Comparison of ENCODE assay signal across 10 cellular contexts in the genomic region with DNA sequence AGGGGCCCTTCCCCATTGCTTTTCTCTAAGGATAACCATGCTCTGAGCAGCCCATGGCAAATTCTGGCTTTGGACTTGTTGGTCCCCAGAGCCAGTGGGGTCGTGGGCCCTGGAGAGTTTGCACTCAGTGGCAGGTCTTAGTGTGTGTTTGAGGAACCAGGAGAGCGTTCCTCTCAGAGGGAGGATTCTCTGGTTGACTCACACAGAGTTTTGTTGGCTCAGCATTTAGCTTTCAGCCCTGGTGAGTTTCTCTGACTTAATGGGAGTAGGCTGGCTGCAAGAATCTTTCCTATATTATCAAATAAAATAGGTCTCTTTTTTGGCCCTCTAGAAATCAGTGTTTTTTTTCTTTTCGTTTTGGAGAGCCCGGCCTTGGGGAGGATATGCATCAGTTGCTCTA. TPM values are rescaled to one million over a fixed set of nuclear protein-coding genes. Genes with fewer than 3 reads are reported as not detected.
A peak's percentile ranks its signal among the peaks of the same experiment; 100 is the strongest.
DNase-seq lines count a peak whose midpoint lies in the region; ATAC-seq and TF ChIP-seq lines count a peak whose summit lies in the region.
"Had no signal": no experiment of that assay in that cellular context is flagged by ENCODE, and none has a peak within 500 bp of the region (broad histone marks: within the 10 kb centered on the region; RNA-seq: fewer than 3 reads in every experiment).

No MANE protein-coding gene starts in this region.

- peak in 2 of 8 donors; percentile 7 to 23 for ATAC-seq in heart right ventricle
- ATAC-seq in Right ventricle myocardium inferior: no peak
- ATAC-seq in HG03354 (IDR thresholded peaks at IDR 0.05; ENCODE audit: poor library complexity, severe bottlenecking, unreplicated experiment): no peak

- no peaks in the 10 kb centered on the region for H3K4me1 Mint-ChIP-seq in activated CD4-positive, alpha-beta memory T cell treated with anti-CD3 and anti-CD28 coated beads for 36 hours (ENCODE audit: low read depth)

- no peak overlapping the region for H3K4me3 ChIP-seq in heart right ventricle
- H3K4me3 ChIP-seq in OCI-LY3 (ENCODE audit: low read length): peak overlapping the region; percentile 73
- H3K4me3 ChIP-seq in transverse colon: peak overlapping the region in 1 of 4 donors; percentile 31

- WGBS in heart right ventricle, 2 donors: 69 to 74% methylated on average over 4 of the region's 4 CpGs
- WGBS in transverse colon (ENCODE audit: low coverage in 1 of 2), 2 donors: 32 to 52% methylated on average over 2 to 4 of the region's 4 CpGs

- peaks cover 0 to 9% (median 0%) of the 10 kb centered on the region in 11 donors for H3K9me3 ChIP-seq in heart right ventricle
- no peaks in the 10 kb centered on the region for H3K9me3 ChIP-seq in OCI-LY3 (ENCODE audit: insufficient read depth, low read length)
- no peaks in the 10 kb centered on the region for H3K9me3 ChIP-seq in transverse colon
- H3K9me3 ChIP-seq: BE2C had no signal

- H3K4me2 ChIP-seq in OCI-LY3 (ENCODE audit: low read length): peak overlapping the region; percentile 96

- no peaks in the 10 kb centered on the region for H3K36me3 Mint-ChIP-seq in activated CD4-positive, alpha-beta memory T cell treated with anti-CD3 and anti-CD28 coated beads for 36 hours

- H3K27me3 ChIP-seq in heart right ventricle: no peaks in the 10 kb centered on the region
- no peaks in the 10 kb centered on the region for H3K27me3 ChIP-seq in OCI-LY3 (ENCODE audit: low read depth, low read length)
- no peaks in the 10 kb centered on the region for H3K27me3 ChIP-seq in transverse colon
- H3K27me3 ChIP-seq: BE2C had no signal

- H3K36me3 ChIP-seq in heart right ventricle (no peaks in the 10 kb centered on the region), OCI-LY3 (replicated peaks; ENCODE audit: low read depth, low read length) (peaks cover 4% of the 10 kb centered on the region), transverse colon (no peaks in the 10 kb centered on the region)
- H3K36me3 ChIP-seq: BE2C had no signal

- no peak overlapping the region for H2AFZ ChIP-seq in OCI-LY3 (ENCODE audit: low read depth, low read length)

- peaks cover 2% of the 10 kb centered on the region for H3K9me3 Mint-ChIP-seq in activated CD4-positive, alpha-beta memory T cell treated with anti-CD3 and anti-CD28 coated beads for 36 hours

- TF ChIP-seq POLR2A in transverse colon (IDR thresholded peaks at IDR 0.05): no peak

- H3K79me2 ChIP-seq in OCI-LY3 (ENCODE audit: low read length): peaks cover 80% of the 10 kb centered on the region

- DNase-seq in heart right ventricle: no peak
- no peak for DNase-seq in Right ventricle myocardium inferior (ENCODE audit: missing footprints)
- peak in 22 of 42 donors; percentile 8 to 77 (median 38) for DNase-seq in head of caudate nucleus
- DNase-seq in transverse colon: no peak
- DNase-seq in SHP77 treated with DMSO at 0.1 percent for 48 hours (lab: John Stamatoyannopoulos, UW): no peak
- DNase-seq in activated CD4-positive, alpha-beta memory T cell treated with anti-CD3 and anti-CD28 coated beads for 36 hours: no peak
- DNase-seq: BE2C, NCI-H2171 treated with DMSO at 0.1 percent for 48 hours had no signal

- peaks cover 8% of the 10 kb centered on the region for H3K27me3 Mint-ChIP-seq in activated CD4-positive, alpha-beta memory T cell treated with anti-CD3 and anti-CD28 coated beads for 36 hours

- intact Hi-C loops in heart right ventricle (cut with DNase I): loop anchor here in 1 of 10 donors (1.0 kb wide), 1 partner anchor 34 kb away; no protein-coding TSS in a partner anchor
- intact Hi-C loops in Right ventricle myocardium inferior (cut with DNase I): no loop called here
- intact Hi-C loops in head of caudate nucleus (cut with DNase I): no loop called here
- intact Hi-C loops in transverse colon (cut with DNase I; ENCODE audit: low total_unique reads): no loop called here
- intact Hi-C loops in activated CD4-positive, alpha-beta memory T cell treated with anti-CD3 and anti-CD28 coated beads for 36 hours (cut with micrococcal nuclease): no loop called here

- H3K27ac Mint-ChIP-seq in activated CD4-positive, alpha-beta memory T cell treated with anti-CD3 and anti-CD28 coated beads for 36 hours: no peak overlapping the region

- TF ChIP-seq EP300 in transverse colon (IDR thresholded peaks at IDR 0.05; ENCODE audit: low read depth): no peak

- no peak overlapping the region for H3K4me3 Mint-ChIP-seq in activated CD4-positive, alpha-beta memory T cell treated with anti-CD3 and anti-CD28 coated beads for 36 hours

- POLR2A ChIA-PET in activated CD4-positive, alpha-beta memory T cell treated with anti-CD3 and anti-CD28 coated beads for 36 hours (lab: Charles Lee): no interaction called here

- peak overlapping the region; percentile 55 for H3K9ac ChIP-seq in OCI-LY3 (ENCODE audit: low read length)

- TF ChIP-seq CTCF in heart right ventricle (IDR thresholded peaks at IDR 0.05) (no peak), OCI-LY3 (IDR thresholded peaks at IDR 0.05; ENCODE audit: low read depth, low read length) (no peak), transverse colon (IDR thresholded peaks at IDR 0.05) (no peak)

- H3K27ac ChIP-seq in heart right ventricle: peak overlapping the region in 9 of 10 donors; percentile 25 to 86 (median 82)
- H3K27ac ChIP-seq in OCI-LY3 (ENCODE audit: low read length): peak overlapping the region; percentile 83
- H3K27ac ChIP-seq in transverse colon: peak overlapping the region; percentile 88 to 93 (median 92)

- in situ Hi-C loops in transverse colon (cut with MboI; ENCODE audit: low pct_ligation_motif_present in 1 of 4, low pct_unique_long_range_greater_than_20kb in 1 of 4, low sequenced_read_pairs in 3 of 4): no loop called here

- H3K4me1 ChIP-seq in heart right ventricle: peaks cover 20 to 51% (median 47%) of the 10 kb centered on the region in 9 donors
- peaks cover 49% of the 10 kb centered on the region for H3K4me1 ChIP-seq in OCI-LY3 (ENCODE audit: low read length)
- peaks cover 25 to 79% (median 53%) of the 10 kb centered on the region in 4 donors for H3K4me1 ChIP-seq in transverse colon
- H3K4me1 ChIP-seq: BE2C had no signal

- H4K20me1 ChIP-seq in OCI-LY3 (ENCODE audit: insufficient read depth, low read length): peaks cover 33% of the 10 kb centered on the region

- CTCF ChIA-PET in activated CD4-positive, alpha-beta memory T cell treated with anti-CD3 and anti-CD28 coated beads for 36 hours (lab: Charles Lee): no interaction called here

RNA-seq across cellular contexts. Expression of gene ST14, which starts 20.9 kb away (rescaled TPM):
- total RNA-seq in heart right ventricle: 1 to 10 TPM in 4 of 10 donors, under 1 TPM in 6; 0.30 to 5.7 (median 0.57) TPM
- 1 to 10 TPM in 1 of 2 donors, under 1 TPM in 1; 0.73 to 1.2 TPM for polyA plus RNA-seq in heart right ventricle
- 2.1 TPM for total RNA-seq in Right ventricle myocardium inferior
- 100 to 1,000 TPM; 335 to 641 (median 446) TPM for total RNA-seq in transverse colon
- total RNA-seq in activated CD4-positive, alpha-beta memory T cell treated with anti-CD3 and anti-CD28 coated beads for 36 hours: not detected

Comparison
In these comparisons a context has a peak if more than half of its experiments do, and no peak if none do; other contexts are left out.
1. DNase-seq: peak in head of caudate nucleus (22 of 42); none in heart right ventricle (0 of 2), Right ventricle myocardium inferior (single experiment), transverse colon (single experiment), SHP77 treated with DMSO at 0.1 percent for 48 hours (single experiment) and activated CD4-positive, alpha-beta memory T cell treated with anti-CD3 and anti-CD28 coated beads for 36 hours (single experiment).
2. RNA of gene ST14, which starts 20.9 kb away (total RNA-seq): 335 to 641 TPM in transverse colon; 2.1 TPM in Right ventricle myocardium inferior (single experiment), 0.30 to 5.7 TPM in heart right ventricle and not detected in activated CD4-positive, alpha-beta memory T cell treated with anti-CD3 and anti-CD28 coated beads for 36 hours; every median in the first group is over 10 times any median in the second.
3. Peak in every context shown above with its lines, with median percentiles within 50 percentile points of each other: H3K27ac ChIP-seq.